In the genomic region with DNA sequence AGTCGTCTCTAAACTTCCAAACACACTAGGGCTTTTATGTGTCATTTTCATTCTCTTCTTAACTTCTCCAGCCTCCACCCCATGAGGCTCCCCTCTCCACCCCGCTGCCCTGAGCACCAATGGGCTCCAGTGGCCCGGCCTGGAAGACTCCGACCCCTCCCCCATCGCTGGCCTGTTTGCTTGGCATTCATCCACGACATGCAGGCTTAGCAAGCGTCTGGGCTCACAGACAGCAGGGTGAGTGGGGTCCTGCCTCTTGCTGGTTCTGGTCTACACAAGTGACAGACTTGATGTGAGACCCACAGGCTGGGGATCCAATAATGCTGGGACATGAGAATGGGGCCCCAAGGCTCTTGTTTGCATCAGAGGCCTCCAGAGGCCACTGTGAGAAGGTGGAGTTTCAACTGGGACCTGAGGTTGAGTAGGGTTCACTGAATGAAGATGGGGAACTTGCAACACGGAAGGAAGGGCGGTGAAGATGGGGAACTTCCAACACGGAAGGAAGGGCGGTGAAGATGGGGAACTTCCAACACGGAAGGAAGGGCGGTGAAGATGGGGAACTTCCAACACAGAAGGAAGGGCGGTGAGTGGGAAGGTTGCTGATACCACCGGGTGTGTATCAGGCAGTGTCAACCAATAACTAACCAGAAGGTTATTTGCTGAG, we compare ENCODE assay signal across 22 cellular contexts. TPM values are rescaled to one million over a fixed set of nuclear protein-coding genes. Genes with fewer than 3 reads are reported as not detected.
DNase-seq lines count a peak whose midpoint lies in the region; ATAC-seq, FAIRE-seq and TF ChIP-seq lines count a peak whose summit lies in the region.
"Had no signal": no experiment of that assay in that cellular context is flagged by ENCODE, and none has a peak within 500 bp of the region (broad histone marks: within the 10 kb centered on the region; RNA-seq: fewer than 3 reads in every experiment).

No MANE protein-coding gene starts in this region.

- peaks cover 0 to 17% of the 10 kb centered on the region in 2 experiments for H4K20me1 ChIP-seq in H1 (replicated peaks in 1 of 2; ENCODE audit: control insufficient read depth in 1 of 2, insufficient read depth in 2 of 2, low read length in 2 of 2)

- no peak overlapping the region for H2BK5ac ChIP-seq in H1 (ENCODE audit: low read depth, low read length)

- no peak for TF ChIP-seq CTCF in H1 (IDR thresholded peaks at IDR 0.05; ENCODE audit: control extremely low read depth in 1 of 3, insufficient read depth in 1 of 3, low read depth in 1 of 3, low read length in 3 of 3)
- no peak for TF ChIP-seq CTCF in spleen (IDR thresholded peaks at IDR 0.05 in 8 of 11, conservative IDR thresholded peaks at IDR 0.05 in 3 of 11)

- no peak overlapping the region for H2BK120ac ChIP-seq in H1 (replicated peaks; ENCODE audit: low read depth, low read length)

- H3K56ac ChIP-seq in H1 (replicated peaks; ENCODE audit: insufficient read length, low read depth, low read length), result no peak overlapping the region

- intact Hi-C loops in activated CD4-positive, alpha-beta memory T cell treated with anti-CD3 and anti-CD28 coated beads for 36 hours (cut with micrococcal nuclease), result no loop called here
- intact Hi-C loops in naive thymus-derived CD4-positive, alpha-beta T cell (cut with micrococcal nuclease), result no loop called here
- intact Hi-C loops in spleen (cut with DNase I; ENCODE audit: low total_unique reads), result no loop called here

- POLR2A ChIA-PET in activated CD4-positive, alpha-beta memory T cell treated with anti-CD3 and anti-CD28 coated beads for 36 hours (lab: Charles Lee), result no interaction called here
- POLR2A ChIA-PET in activated CD4-positive, alpha-beta memory T cell treated with anti-CD3 and anti-CD28 coated beads, Interleukin-2, amount 10 ng/mL, durations not matched to agents 7 days and 5 days (lab: Charles Lee), result no interaction called here
- POLR2A ChIA-PET in H1 (lab: Charles Lee; ENCODE audit: partially characterized antibody), result no interaction called here
- POLR2A ChIA-PET in naive thymus-derived CD4-positive, alpha-beta T cell (lab: Charles Lee), result no interaction called here

- no peak overlapping the region for H2BK12ac ChIP-seq in H1 (ENCODE audit: low read depth, low read length)

- H3K9me3 ChIP-seq in H1 (ENCODE audit: insufficient read depth in 2 of 2, low read depth in 1 of 2, low read length in 1 of 2), result peaks cover 14 to 17% of the 10 kb centered on the region in 2 experiments
- H3K9me3 ChIP-seq in naive thymus-derived CD4-positive, alpha-beta T cell (ENCODE audit: control insufficient read depth in 2 of 3, low read length in 3 of 3), result no peaks in the 10 kb centered on the region
- no peaks in the 10 kb centered on the region for H3K9me3 ChIP-seq in spleen

- H2AFZ ChIP-seq in H1 (ENCODE audit: low read length), result no peak overlapping the region

- 91% methylated on average over 15 of the region's 15 CpGs; no CpG with 5 or more reads in 1 of the 2 experiments for WGBS in H1 (ENCODE audit: extremely low coverage in 1 of 2, insufficient coverage in 1 of 2, insufficient read length in 1 of 2, insufficient replicate concordance in 2 of 2, low coverage in 1 of 2, low lambda C conversion rate in 2 of 2, missing lambda C conversion rate in 1 of 2), 2 experiments
- 77 to 86% (median 80%) methylated on average over 15 of the region's 15 CpGs for WGBS in spleen, 5 donors

- no peak for TF ChIP-seq EP300 in H1 (IDR thresholded peaks at IDR 0.05; ENCODE audit: borderline replicate concordance in 1 of 2, low read depth in 2 of 2, low read length in 2 of 2)

- H3K79me1 ChIP-seq in H1 (ENCODE audit: low read depth, low read length), result no peaks in the 10 kb centered on the region; the same call in 1 of the 2 replicates

- ATAC-seq in naive thymus-derived CD4-positive, alpha-beta T cell, result peak; percentile 63
- ATAC-seq in GM19023 (IDR thresholded peaks at IDR 0.05; ENCODE audit: unreplicated experiment), result no peak
- ATAC-seq in activated T-helper 17 cell treated with anti-CD3 and anti-CD28 coated beads, Interleukin-2, amount 50 U/mL, for 72 hours (replicated peaks), result no peak
- ATAC-seq: PC-3 had no signal

- H3K4me3 Mint-ChIP-seq in activated CD4-positive, alpha-beta memory T cell treated with anti-CD3 and anti-CD28 coated beads for 36 hours, result no peak overlapping the region
- no peak overlapping the region for H3K4me3 Mint-ChIP-seq in activated CD4-positive, alpha-beta memory T cell treated with anti-CD3 and anti-CD28 coated beads, Interleukin-2, amount 10 ng/mL, durations not matched to agents 7 days and 5 days
- H3K4me3 Mint-ChIP-seq in naive thymus-derived CD4-positive, alpha-beta T cell, result no peak overlapping the region
- no peak overlapping the region for H3K4me3 Mint-ChIP-seq in activated T-helper 17 cell treated with anti-CD3 and anti-CD28 coated beads, Interleukin-2, amount 50 U/mL, for 72 hours
- H3K4me3 Mint-ChIP-seq: CD4-positive, alpha-beta memory T cell had no signal

- no peak overlapping the region for H3K27ac ChIP-seq in H1 (ENCODE audit: low read depth, low read length)
- no peak overlapping the region for H3K27ac ChIP-seq in naive thymus-derived CD4-positive, alpha-beta T cell (ENCODE audit: low read depth, low read length)
- H3K27ac ChIP-seq in spleen, result no peak overlapping the region
- H3K27ac ChIP-seq: RWPE1 had no signal

- H3K14ac ChIP-seq in H1 (ENCODE audit: insufficient read length), result no peak overlapping the region

- no peak overlapping the region for H3K4ac ChIP-seq in H1 (replicated peaks; ENCODE audit: insufficient read length, low read depth, low read length)

- H3K79me2 ChIP-seq in H1 (ENCODE audit: control insufficient read depth in 1 of 2, insufficient read depth in 2 of 2, low read length in 2 of 2), result no peaks in the 10 kb centered on the region

- no peaks in the 10 kb centered on the region for H3K36me3 Mint-ChIP-seq in activated CD4-positive, alpha-beta memory T cell treated with anti-CD3 and anti-CD28 coated beads for 36 hours
- H3K36me3 Mint-ChIP-seq in activated CD4-positive, alpha-beta memory T cell treated with anti-CD3 and anti-CD28 coated beads, Interleukin-2, amount 10 ng/mL, durations not matched to agents 7 days and 5 days (ENCODE audit: low read depth), result peaks cover 8% of the 10 kb centered on the region
- H3K36me3 Mint-ChIP-seq in naive thymus-derived CD4-positive, alpha-beta T cell, result peaks cover 0 to 6% (median 0%) of the 10 kb centered on the region in 5 donors
- H3K36me3 Mint-ChIP-seq in activated T-helper 17 cell treated with anti-CD3 and anti-CD28 coated beads, Interleukin-2, amount 50 U/mL, for 72 hours (ENCODE audit: low read depth), result no peaks in the 10 kb centered on the region
- H3K36me3 Mint-ChIP-seq: CD4-positive, alpha-beta memory T cell had no signal

- DNase-seq in activated CD4-positive, alpha-beta memory T cell treated with anti-CD3 and anti-CD28 coated beads for 36 hours, result peak; percentile 5
- no peak for DNase-seq in activated CD4-positive, alpha-beta memory T cell treated with anti-CD3 and anti-CD28 coated beads, Interleukin-2, amount 10 ng/mL, durations not matched to agents 7 days and 5 days
- no peak for DNase-seq in H1 (ENCODE audit: low read depth in 1 of 2, low spot score in 2 of 2)
- no peak for DNase-seq in naive thymus-derived CD4-positive, alpha-beta T cell
- DNase-seq in spleen, result peak; percentile 53
- DNase-seq in activated CD4-positive, alpha-beta T cell treated with anti-CD3 and anti-CD28 coated beads for 1 hour, result no peak
- DNase-seq: 8988T; CD4-positive, alpha-beta memory T cell; H7; IMR-90; NCI-H1417; NCI-H1930; NCI-H226; NCI-H524 treated with DMSO at 0.1 percent for 48 hours; PC-3 had no signal

- CTCF ChIA-PET in activated CD4-positive, alpha-beta memory T cell treated with anti-CD3 and anti-CD28 coated beads for 36 hours (lab: Charles Lee), result no interaction called here
- CTCF ChIA-PET in activated CD4-positive, alpha-beta memory T cell treated with anti-CD3 and anti-CD28 coated beads, Interleukin-2, amount 10 ng/mL, durations not matched to agents 7 days and 5 days (lab: Charles Lee), result no interaction called here
- CTCF ChIA-PET in H1 (lab: Charles Lee; ENCODE audit: partially characterized antibody), result no interaction called here
- CTCF ChIA-PET in naive thymus-derived CD4-positive, alpha-beta T cell (lab: Charles Lee), result no interaction called here

- H4K91ac ChIP-seq in H1 (replicated peaks; ENCODE audit: insufficient read length, low read length), result no peak overlapping the region

- no peak overlapping the region for H4K5ac ChIP-seq in H1 (ENCODE audit: insufficient read length, low read depth, low read length)

- TF ChIP-seq RAD21 in H1 (IDR thresholded peaks at IDR 0.05 in 1 of 2, conservative IDR thresholded peaks at IDR 0.05 in 1 of 2; ENCODE audit: low read depth in 2 of 2, low read length in 2 of 2), result no peak

- H3K27me3 Mint-ChIP-seq in activated CD4-positive, alpha-beta memory T cell treated with anti-CD3 and anti-CD28 coated beads for 36 hours, result peaks cover 3% of the 10 kb centered on the region
- H3K27me3 Mint-ChIP-seq in activated CD4-positive, alpha-beta memory T cell treated with anti-CD3 and anti-CD28 coated beads, Interleukin-2, amount 10 ng/mL, durations not matched to agents 7 days and 5 days, result peaks cover 9% of the 10 kb centered on the region
- H3K27me3 Mint-ChIP-seq in naive thymus-derived CD4-positive, alpha-beta T cell, result peaks cover 5 to 25% (median 20%) of the 10 kb centered on the region in 5 donors
- peaks cover 4% of the 10 kb centered on the region for H3K27me3 Mint-ChIP-seq in activated T-helper 17 cell treated with anti-CD3 and anti-CD28 coated beads, Interleukin-2, amount 50 U/mL, for 72 hours

- H3K9me3 Mint-ChIP-seq in activated CD4-positive, alpha-beta memory T cell treated with anti-CD3 and anti-CD28 coated beads for 36 hours, result peaks cover 12% of the 10 kb centered on the region
- H3K9me3 Mint-ChIP-seq in activated CD4-positive, alpha-beta memory T cell treated with anti-CD3 and anti-CD28 coated beads, Interleukin-2, amount 10 ng/mL, durations not matched to agents 7 days and 5 days, result peaks cover 20% of the 10 kb centered on the region
- H3K9me3 Mint-ChIP-seq in naive thymus-derived CD4-positive, alpha-beta T cell, result peaks cover 0 to 31% (median 1%) of the 10 kb centered on the region in 11 donors
- H3K9me3 Mint-ChIP-seq in activated T-helper 17 cell treated with anti-CD3 and anti-CD28 coated beads, Interleukin-2, amount 50 U/mL, for 72 hours, result peaks cover 3% of the 10 kb centered on the region

- FAIRE-seq in H1 (lab: Jason Lieb, UNC), result no peak
- FAIRE-seq: GM18507 had no signal

- no peak for TF ChIP-seq POLR2A in H1 (IDR thresholded peaks at IDR 0.05; ENCODE audit: control extremely low read depth in 1 of 2, low read depth in 2 of 2, low read length in 2 of 2)
- no peak for TF ChIP-seq POLR2A in spleen (IDR thresholded peaks at IDR 0.05)

- H3K23ac ChIP-seq in H1 (ENCODE audit: insufficient read length), result no peak overlapping the region

- H3K36me3 ChIP-seq in H1 (ENCODE audit: control insufficient read depth in 2 of 4, insufficient read depth in 4 of 4, low read length in 3 of 4) (peaks cover 0 to 12% (median 3%) of the 10 kb centered on the region in 4 experiments; a peak in 5 of 8 replicates), spleen (no peaks in the 10 kb centered on the region)
- H3K36me3 ChIP-seq in naive thymus-derived CD4-positive, alpha-beta T cell (ENCODE audit: control insufficient read depth in 2 of 3, insufficient read depth in 3 of 3, low read length in 3 of 3), result no peaks in the 10 kb centered on the region

- no peak overlapping the region for H3K27ac Mint-ChIP-seq in activated CD4-positive, alpha-beta memory T cell treated with anti-CD3 and anti-CD28 coated beads for 36 hours
- H3K27ac Mint-ChIP-seq in activated CD4-positive, alpha-beta memory T cell treated with anti-CD3 and anti-CD28 coated beads, Interleukin-2, amount 10 ng/mL, durations not matched to agents 7 days and 5 days, result no peak overlapping the region
- peak overlapping the region in 1 of 9 donors; percentile 20 for H3K27ac Mint-ChIP-seq in naive thymus-derived CD4-positive, alpha-beta T cell
- no peak overlapping the region for H3K27ac Mint-ChIP-seq in activated T-helper 17 cell treated with anti-CD3 and anti-CD28 coated beads, Interleukin-2, amount 50 U/mL, for 72 hours
- H3K27ac Mint-ChIP-seq: CD4-positive, alpha-beta memory T cell had no signal

- no peaks in the 10 kb centered on the region for H3K27me3 ChIP-seq in H1 (replicated peaks in 1 of 4; ENCODE audit: control insufficient read depth in 3 of 4, extremely low read depth in 1 of 4, insufficient read depth in 3 of 4, low read length in 3 of 4)
- H3K27me3 ChIP-seq in naive thymus-derived CD4-positive, alpha-beta T cell (ENCODE audit: control insufficient read depth in 2 of 2, insufficient read depth in 2 of 2, low read length in 2 of 2), result no peaks in the 10 kb centered on the region
- H3K27me3 ChIP-seq in spleen (replicated peaks in 1 of 7), result peaks cover 0 to 21% (median 0%) of the 10 kb centered on the region in 7 donors

- H3K23me2 ChIP-seq in H1 (ENCODE audit: low read depth, low read length), result peaks cover 26% of the 10 kb centered on the region

- H3K4me1 ChIP-seq in H1 (replicated peaks in 1 of 4; ENCODE audit: control insufficient read depth in 3 of 4, insufficient read depth in 4 of 4, low read length in 3 of 4) (no peaks in the 10 kb centered on the region), spleen (no peaks in the 10 kb centered on the region)
- H3K4me1 ChIP-seq in naive thymus-derived CD4-positive, alpha-beta T cell (ENCODE audit: control insufficient read depth in 2 of 2, insufficient read depth in 2 of 2, low read length in 2 of 2), result no peaks in the 10 kb centered on the region

- no peak overlapping the region for H3K9ac ChIP-seq in H1 (replicated peaks in 1 of 4; ENCODE audit: extremely low read depth in 1 of 4, low read depth in 3 of 4, low read length in 3 of 4)

- H2BK15ac ChIP-seq in H1 (ENCODE audit: low read length), result no peak overlapping the region

- peak overlapping the region; percentile 62; the same call in 1 of the 2 replicates for H4K8ac ChIP-seq in H1 (ENCODE audit: extremely low read depth, insufficient read depth, low read length)

- H3K18ac ChIP-seq in H1 (ENCODE audit: extremely low read depth, low read length), result no peak overlapping the region

- H3K4me3 ChIP-seq in H1 (ENCODE audit: extremely low read depth in 1 of 4, insufficient read depth in 2 of 4, low read depth in 3 of 4, low read length in 4 of 4) (no peak overlapping the region), spleen (no peak overlapping the region)
- H3K4me3 ChIP-seq in naive thymus-derived CD4-positive, alpha-beta T cell (ENCODE audit: low read length), result no peak overlapping the region

- no peak overlapping the region for H2AK5ac ChIP-seq in H1 (ENCODE audit: low read depth, low read length)

- no peaks in the 10 kb centered on the region for H3K4me1 Mint-ChIP-seq in activated CD4-positive, alpha-beta memory T cell treated with anti-CD3 and anti-CD28 coated beads for 36 hours (ENCODE audit: low read depth)
- H3K4me1 Mint-ChIP-seq in activated CD4-positive, alpha-beta memory T cell treated with anti-CD3 and anti-CD28 coated beads, Interleukin-2, amount 10 ng/mL, durations not matched to agents 7 days and 5 days, result no peaks in the 10 kb centered on the region
- peaks cover 0 to 2% (median 0%) of the 10 kb centered on the region in 7 donors for H3K4me1 Mint-ChIP-seq in naive thymus-derived CD4-positive, alpha-beta T cell
- no peaks in the 10 kb centered on the region for H3K4me1 Mint-ChIP-seq in activated T-helper 17 cell treated with anti-CD3 and anti-CD28 coated beads, Interleukin-2, amount 50 U/mL, for 72 hours

- no peak overlapping the region for H3K4me2 ChIP-seq in H1 (ENCODE audit: insufficient read depth in 1 of 2, low read depth in 2 of 2, low read length in 2 of 2)

- no peak overlapping the region for H2BK20ac ChIP-seq in H1 (ENCODE audit: low read length)

RNA-seq across cellular contexts. Expression of a gene that starts 14.0 kb away (rescaled TPM):
- under 1 TPM; 0.17 to 0.70 TPM for total RNA-seq in activated CD4-positive, alpha-beta memory T cell treated with anti-CD3 and anti-CD28 coated beads for 36 hours
- total RNA-seq in activated CD4-positive, alpha-beta memory T cell treated with anti-CD3 and anti-CD28 coated beads, Interleukin-2, amount 10 ng/mL, durations not matched to agents 7 days and 5 days, result 1 to 10 TPM in 1 of 2 experiments, under 1 TPM in 1; 0.55 to 1.2 TPM
- 16.7 and 19.3 TPM in 2 replicates for total RNA-seq in H1 (2021; fragmentation: NEBNext Ultra II Directional; extraction: Animal tissue kit (Norgen Biotek cat#: 25700))
- polyA plus RNA-seq in H1 (2011; rRNA removed), result 7.5 and 10.4 TPM in 2 replicates
- 8.2 TPM for polyA plus RNA-seq in H1 (2011; cell fraction: cytosol; rRNA removed)
- polyA plus RNA-seq in H1 (2011; cell fraction: nucleus; rRNA removed), result 24.2 TPM
- polyA plus RNA-seq in H1 (2012, experiment 1 of 2), result 10.6 to 18.0 TPM (median 14.3 TPM) in 4 replicates
- polyA plus RNA-seq in H1 (2012, experiment 2 of 2), result 7.0 TPM
- 6.2 TPM for polyA plus RNA-seq in H1 (2013, experiment 1 of 2)
- polyA plus RNA-seq in H1 (2013, experiment 2 of 2), result 5.8 TPM
- 14.2 and 17.3 TPM in 2 replicates for polyA minus RNA-seq in H1 (2011; rRNA and poly(A)+ RNA removed)
- polyA minus RNA-seq in H1 (2011; cell fraction: cytosol; rRNA and poly(A)+ RNA removed), result 9.8 TPM
- 27.6 TPM for polyA minus RNA-seq in H1 (2011; cell fraction: nucleus; rRNA and poly(A)+ RNA removed)
- 1 to 10 TPM in 1 of 5 experiments, under 1 TPM in 3, not detected in 1; 0.05 to 3.6 (median 0.60) TPM for total RNA-seq in naive thymus-derived CD4-positive, alpha-beta T cell
- polyA plus RNA-seq in naive thymus-derived CD4-positive, alpha-beta T cell, result not detected
- total RNA-seq in spleen, result 1 to 10 TPM in 5 of 7 donors, under 1 TPM in 2; 0.32 to 3.5 (median 2.5) TPM
- under 1 TPM; 0.05 to 0.43 (median 0.29) TPM for polyA plus RNA-seq in spleen
- total RNA-seq in activated T-helper 17 cell treated with anti-CD3 and anti-CD28 coated beads, Interleukin-2, amount 50 U/mL, for 72 hours, result under 1 TPM; 0.19 to 0.26 TPM
- total RNA-seq: HT1080, M059J, PC-3 had no signal

RNA-seq across cellular contexts. Expression of a gene that starts 56.0 kb away (rescaled TPM):
- total RNA-seq in activated CD4-positive, alpha-beta memory T cell treated with anti-CD3 and anti-CD28 coated beads for 36 hours, result not detected
- not detected for total RNA-seq in activated CD4-positive, alpha-beta memory T cell treated with anti-CD3 and anti-CD28 coated beads, Interleukin-2, amount 10 ng/mL, durations not matched to agents 7 days and 5 days
- 21.7 and 21.8 TPM in 2 replicates for total RNA-seq in H1 (2021; fragmentation: NEBNext Ultra II Directional; extraction: Animal tissue kit (Norgen Biotek cat#: 25700))
- polyA plus RNA-seq in H1 (2011; rRNA removed), result 0.47 and 0.97 TPM in 2 replicates
- 0.56 TPM for polyA plus RNA-seq in H1 (2011; cell fraction: cytosol; rRNA removed)
- polyA plus RNA-seq in H1 (2011; cell fraction: nucleus; rRNA removed), result 3.0 TPM
- 4.6 to 12.2 TPM (median 10.6 TPM) in 4 replicates for polyA plus RNA-seq in H1 (2012, experiment 1 of 2)
- 0.80 TPM for polyA plus RNA-seq in H1 (2012, experiment 2 of 2)
- polyA plus RNA-seq in H1 (2013, experiment 1 of 2), result 23.8 TPM
- 24.8 TPM for polyA plus RNA-seq in H1 (2013, experiment 2 of 2)
- polyA minus RNA-seq in H1 (2011; rRNA and poly(A)+ RNA removed), result not detected in 2 replicates
- 6.3 TPM for polyA minus RNA-seq in H1 (2011; cell fraction: cytosol; rRNA and poly(A)+ RNA removed)
- polyA minus RNA-seq in H1 (2011; cell fraction: nucleus; rRNA and poly(A)+ RNA removed), result 4.3 TPM
- under 1 TPM in 1 of 5 experiments, not detected in 4; 0.56 TPM for total RNA-seq in naive thymus-derived CD4-positive, alpha-beta T cell
- polyA plus RNA-seq in naive thymus-derived CD4-positive, alpha-beta T cell, result not detected
- under 1 TPM in 3 of 7 donors, not detected in 4; 0.41 to 0.54 (median 0.43) TPM for total RNA-seq in spleen
- under 1 TPM; 0.10 to 0.23 (median 0.13) TPM for polyA plus RNA-seq in spleen
- not detected for total RNA-seq in activated T-helper 17 cell treated with anti-CD3 and anti-CD28 coated beads, Interleukin-2, amount 50 U/mL, for 72 hours
- total RNA-seq: CD4-positive, alpha-beta memory T cell; HT1080; IMR-90; M059J; PC-3 had no signal
- polyA plus RNA-seq: AG04450; CD4-positive, alpha-beta memory T cell; IMR-90 had no signal

Comparison
In these comparisons a context has a peak if more than half of its experiments do, and no peak if none do; other contexts are left out.
1. DNase-seq: peak in activated CD4-positive, alpha-beta memory T cell treated with anti-CD3 and anti-CD28 coated beads for 36 hours (single experiment) and spleen (single experiment); none in activated CD4-positive, alpha-beta memory T cell treated with anti-CD3 and anti-CD28 coated beads, Interleukin-2, amount 10 ng/mL, durations not matched to agents 7 days and 5 days (single experiment), H1 (0 of 2), naive thymus-derived CD4-positive, alpha-beta T cell (0 of 9) and activated CD4-positive, alpha-beta T cell treated with anti-CD3 and anti-CD28 coated beads for 1 hour (single experiment).
2. RNA of a gene that starts 56.0 kb away (total RNA-seq): 21.7 to 21.8 TPM in H1; 0.41 to 0.54 TPM in spleen, not detected in activated CD4-positive, alpha-beta memory T cell treated with anti-CD3 and anti-CD28 coated beads for 36 hours, not detected in activated CD4-positive, alpha-beta memory T cell treated with anti-CD3 and anti-CD28 coated beads, Interleukin-2, amount 10 ng/mL, durations not matched to agents 7 days and 5 days, 0.56 TPM in naive thymus-derived CD4-positive, alpha-beta T cell and not detected in activated T-helper 17 cell treated with anti-CD3 and anti-CD28 coated beads, Interleukin-2, amount 50 U/mL, for 72 hours; every median in the first group is over 10 times any median in the second.